In genomic region chr1:53327183-53327941, GRCh38 we compare ENCODE assay signal across 8 cellular contexts. TPM values are rescaled to one million over a fixed set of nuclear protein-coding genes. Genes with fewer than 3 reads are reported as not detected.
DNase-seq lines count a peak whose midpoint lies in the region; ATAC-seq and TF ChIP-seq lines count a peak whose summit lies in the region.

No MANE protein-coding gene starts in this region.

- H3K36me3 ChIP-seq in OCI-LY7 (ENCODE audit: insufficient read depth, low read length) (peaks cover 35% of the 10 kb centered on the region), trophoblast cell (ENCODE audit: control insufficient read depth in 1 of 2, insufficient read depth in 2 of 2, low read length in 2 of 2) (no peaks in the 10 kb centered on the region), aorta (ENCODE audit: control insufficient read depth in 1 of 2, insufficient read depth in 2 of 2, low read length in 1 of 2) (no peaks in the 10 kb centered on the region)

- peaks cover 41% of the 10 kb centered on the region for H3K4me1 Mint-ChIP-seq in activated T-cell treated with anti-CD3 and anti-CD28 coated beads, Interleukin-2, amount 50 U/mL, for 72 hours (ENCODE audit: low read depth)

- H3K4me2 ChIP-seq in OCI-LY7 (ENCODE audit: low read length): peak overlapping the region; percentile 80
- H3K4me2 ChIP-seq in trophoblast cell (ENCODE audit: low read length): peak overlapping the region; percentile 97

- H3K18ac ChIP-seq in trophoblast cell (ENCODE audit: low read length): no peak overlapping the region

- no peak overlapping the region for H3K9ac ChIP-seq in trophoblast cell (ENCODE audit: low read length)

- peaks cover 21% of the 10 kb centered on the region; the same call in 1 of the 2 replicates for H3K79me2 ChIP-seq in OCI-LY7 (ENCODE audit: insufficient read depth, low read depth, low read length)
- no peaks in the 10 kb centered on the region for H3K79me2 ChIP-seq in trophoblast cell (ENCODE audit: control insufficient read depth, insufficient read depth, low read length, poor library complexity)

- H4K8ac ChIP-seq in trophoblast cell (ENCODE audit: low read depth, low read length): peak overlapping the region; percentile 8

- no peak overlapping the region for H2BK120ac ChIP-seq in trophoblast cell (ENCODE audit: insufficient read depth, low read length, poor library complexity)

- no peak overlapping the region for H3K4ac ChIP-seq in trophoblast cell (ENCODE audit: low read depth, low read length)

- no peaks in the 10 kb centered on the region for H3K9me3 Mint-ChIP-seq in activated T-cell treated with anti-CD3 and anti-CD28 coated beads, Interleukin-2, amount 50 U/mL, for 72 hours

- H4K91ac ChIP-seq in trophoblast cell (ENCODE audit: low read depth, low read length): no peak overlapping the region

- no peak overlapping the region for H3K23ac ChIP-seq in trophoblast cell (ENCODE audit: low read length)

- H3K9me2 ChIP-seq in OCI-LY7 (ENCODE audit: insufficient read depth, low read length): no peaks in the 10 kb centered on the region

- H3K4me1 ChIP-seq in OCI-LY7 (ENCODE audit: insufficient read depth, low read length, poor library complexity, severe bottlenecking) (peaks cover 23% of the 10 kb centered on the region), foreskin keratinocyte (peaks cover 10% of the 10 kb centered on the region), trophoblast cell (ENCODE audit: control insufficient read depth in 1 of 2, insufficient read depth in 2 of 2, low read length in 2 of 2) (peaks cover 17 to 25% of the 10 kb centered on the region in 2 experiments), aorta (ENCODE audit: control insufficient read depth in 1 of 2, insufficient read depth in 2 of 2, low read length in 2 of 2) (no peaks in the 10 kb centered on the region)

- H3K79me1 ChIP-seq in trophoblast cell (ENCODE audit: low read length): peaks cover 4% of the 10 kb centered on the region

- no peak overlapping the region for H2BK12ac ChIP-seq in trophoblast cell (ENCODE audit: low read length)

- no peak overlapping the region for H4K12ac ChIP-seq in trophoblast cell (ENCODE audit: low read depth, low read length)

- no peak overlapping the region for H2BK5ac ChIP-seq in trophoblast cell (ENCODE audit: low read depth, low read length, poor library complexity)

- no peaks in the 10 kb centered on the region for H3K27me3 ChIP-seq in foreskin keratinocyte
- peaks cover 4% of the 10 kb centered on the region for H3K27me3 ChIP-seq in trophoblast cell (ENCODE audit: insufficient read depth, low read length)
- H3K27me3 ChIP-seq in aorta (ENCODE audit: control insufficient read depth in 1 of 2, insufficient read depth in 2 of 2, low read length in 1 of 2): no peaks in the 10 kb centered on the region

- peaks cover 20% of the 10 kb centered on the region for H4K20me1 ChIP-seq in OCI-LY7 (ENCODE audit: insufficient read depth, low read length)

- no peaks in the 10 kb centered on the region for H3K27me3 Mint-ChIP-seq in activated T-cell treated with anti-CD3 and anti-CD28 coated beads, Interleukin-2, amount 50 U/mL, for 72 hours (ENCODE audit: low read depth)

- no peak overlapping the region for H3K14ac ChIP-seq in trophoblast cell (ENCODE audit: low read length)

- DNase-seq in NCI-H1417 (lab: John Stamatoyannopoulos, UW) (peak; percentile 54 to 75 (median 72)), NCI-H1417 treated with DMSO at 0.1 percent for 48 hours (lab: John Stamatoyannopoulos, UW) (no peak), OCI-LY7 (ENCODE audit: low spot score) (peak; percentile 78), foreskin keratinocyte (peak; percentile 11 to 42), trophoblast cell (peak in 1 of 2 donors; percentile 51), aorta (peak; percentile 57 to 85)
- DNase-seq in activated T-cell treated with anti-CD3 and anti-CD28 coated beads, Interleukin-2, amount 50 U/mL, for 72 hours: peak; percentile 63 to 65

- peak overlapping the region; percentile 92 for H3K27ac Mint-ChIP-seq in activated T-cell treated with anti-CD3 and anti-CD28 coated beads, Interleukin-2, amount 50 U/mL, for 72 hours

- H3K27ac ChIP-seq in OCI-LY7 (ENCODE audit: low read depth, low read length, poor library complexity, severe bottlenecking) (peak overlapping the region; percentile 83), foreskin keratinocyte (peak overlapping the region; percentile 69), trophoblast cell (ENCODE audit: low read depth, low read length) (no peak overlapping the region), aorta (ENCODE audit: low read depth in 1 of 2, low read length in 2 of 2) (peak overlapping the region in 1 of 2 donors; percentile 45)

- no peak for TF ChIP-seq CTCF in OCI-LY7 (conservative IDR thresholded peaks at IDR 0.05; ENCODE audit: low read length)
- TF ChIP-seq CTCF in foreskin keratinocyte (conservative IDR thresholded peaks at IDR 0.05): no peak

- H3K4me3 Mint-ChIP-seq in activated T-cell treated with anti-CD3 and anti-CD28 coated beads, Interleukin-2, amount 50 U/mL, for 72 hours: peak overlapping the region; percentile 92 to 99

- POLR2A ChIA-PET in OCI-LY7 (lab: Charles Lee): interaction anchor here (1.1 kb wide), 1 partner anchor 11 kb away, joined by 3 read pairs; no protein-coding TSS in a partner anchor

- no peak overlapping the region for H2AK5ac ChIP-seq in trophoblast cell (ENCODE audit: low read length)

- CTCF ChIA-PET in OCI-LY7 (lab: Charles Lee; ENCODE audit: unreplicated experiment): no interaction called here

- no CpG with 5 or more reads among the region's 73 CpGs for WGBS in trophoblast cell (ENCODE audit: extremely low coverage, insufficient coverage, insufficient read length)
- 0 to 1% methylated on average over 50 to 73 of the region's 73 CpGs for WGBS in aorta, 2 donors

- intact Hi-C loops in OCI-LY7 (cut with micrococcal nuclease; ENCODE audit: unreplicated experiment): loop anchor here (2.0 to 10.0 kb wide), 5 partner anchors 40 to 1273 kb away; partner anchors contain the start of genes BTF3L4, LRRC42 and TXNDC12
- intact Hi-C loops in aorta (cut with DNase I): loop anchor here (1.0 to 5.0 kb wide), 3 partner anchors 34 to 50 kb away; no protein-coding TSS in a partner anchor

- peaks cover 3 to 5% of the 10 kb centered on the region in 2 donors for H3K36me3 Mint-ChIP-seq in activated T-cell treated with anti-CD3 and anti-CD28 coated beads, Interleukin-2, amount 50 U/mL, for 72 hours (ENCODE audit: insufficient read depth in 2 of 2)

- no TSS peak for BruUV-seq in OCI-LY7 (replicated peaks; lab: Mats Ljungman, UMichigan)

- ATAC-seq in HG03045 (IDR thresholded peaks at IDR 0.05; ENCODE audit: unreplicated experiment) (peak; percentile 10), foreskin keratinocyte (peak; percentile 15), aorta (ENCODE audit: low FRiP score) (peak; percentile 31)
- ATAC-seq in activated T-cell treated with anti-CD3 and anti-CD28 coated beads, Interleukin-2, amount 50 U/mL, for 72 hours (replicated peaks in 1 of 2): peak; percentile 7 to 8

- H3K4me3 ChIP-seq in OCI-LY7 (ENCODE audit: low read depth, low read length, poor library complexity, severe bottlenecking) (peak overlapping the region; percentile 91), trophoblast cell (ENCODE audit: low read depth, low read length) (peak overlapping the region; percentile 67), aorta (ENCODE audit: low read length in 2 of 2) (peak overlapping the region; percentile 71 to 80)

- peak overlapping the region; percentile 27; the same call in 1 of the 2 replicates for H2AFZ ChIP-seq in OCI-LY7 (ENCODE audit: low read length)
- peak overlapping the region; percentile 6 for H2AFZ ChIP-seq in trophoblast cell (ENCODE audit: insufficient read depth, low read length, poor library complexity)

- H3K9me3 ChIP-seq in OCI-LY7 (ENCODE audit: low read length) (no peaks in the 10 kb centered on the region), trophoblast cell (ENCODE audit: insufficient read depth, low read depth, low read length) (no peaks in the 10 kb centered on the region), aorta (ENCODE audit: control insufficient read depth, low read length) (no peaks in the 10 kb centered on the region)

RNA-seq across cellular contexts. Expression of gene LRP8, which starts 0.5 kb away (rescaled TPM):
- total RNA-seq in OCI-LY7 (2014; rRNA removed; shearing (Covaris generic)): 57.5 and 65.6 TPM in 2 replicates
- total RNA-seq in OCI-LY7 (2022) (67.5 and 70.0 TPM in 2 replicates), foreskin keratinocyte (30.5 and 38.9 TPM in 2 replicates), aorta (10 to 100 TPM in 1 of 2 donors, 1 to 10 TPM in 1; 8.1 to 12.3 TPM)
- 10 to 100 TPM; 31.4 to 36.5 TPM for total RNA-seq in activated T-cell treated with anti-CD3 and anti-CD28 coated beads, Interleukin-2, amount 50 U/mL, for 72 hours
- polyA plus RNA-seq in foreskin keratinocyte (7.3 and 10.7 TPM in 2 replicates), aorta (1 to 10 TPM; 1.1 to 3.6 TPM)
- 5.2 and 5.8 TPM in 2 replicates for polyA plus RNA-seq in trophoblast cell (2013)
